Comparison of ENCODE assay signal across 1 cellular context in genomic region chr19:13185763-13186649, GRCh38.
TF ChIP-seq lines count a peak whose summit lies in the region.

No MANE protein-coding gene starts in this region.

TF ChIP-seq in HCT116, 20 proteins besides CTCF, POLR2A, EP300 and RAD21:
- peak; percentile 58 for TF ChIP-seq SP1 (IDR thresholded peaks at IDR 0.05; ENCODE audit: low read depth)
- TF ChIP-seq POLR2AphosphoS5 (IDR thresholded peaks at IDR 0.05; ENCODE audit: low read depth, low read length), result peak; percentile 37; the same call in 1 of the 2 replicates
